ENCODE assay signal across 1 cellular context in the genomic region with DNA sequence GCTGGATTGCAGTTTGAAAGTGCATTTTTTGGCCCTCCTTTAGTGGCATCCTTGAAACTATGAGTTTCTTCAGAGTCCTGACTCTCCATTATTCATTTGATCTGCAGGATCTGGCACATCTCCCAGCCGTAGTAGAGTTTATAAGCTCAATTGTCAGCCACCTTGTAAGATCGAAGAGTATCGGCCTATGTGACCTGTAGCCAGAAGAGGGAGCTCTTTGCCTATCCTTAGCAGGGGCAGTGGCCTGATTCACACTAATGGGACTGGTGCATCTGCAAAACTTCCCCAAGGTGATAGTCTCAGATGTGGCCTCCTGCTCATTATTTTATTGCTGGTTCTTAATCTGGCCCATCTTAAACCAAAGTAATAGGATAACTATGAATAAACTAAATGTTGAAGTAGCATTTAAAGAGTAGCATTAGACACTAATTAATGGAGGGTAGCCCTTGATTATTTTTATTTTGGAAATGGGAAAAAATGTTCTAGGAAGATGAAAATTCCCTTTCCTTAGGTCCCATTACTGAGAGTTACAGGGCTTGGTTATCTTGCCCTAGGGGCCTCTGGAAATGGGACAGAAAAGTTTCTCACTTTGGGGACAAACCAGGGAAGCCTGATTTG.
TF ChIP-seq lines count a peak whose summit lies in the region.

No MANE protein-coding gene starts in this region.

TF ChIP-seq in HEK293, 187 proteins besides CTCF, POLR2A, EP300 and RAD21 (continued from another document):
- TF ChIP-seq, protein P1, sequence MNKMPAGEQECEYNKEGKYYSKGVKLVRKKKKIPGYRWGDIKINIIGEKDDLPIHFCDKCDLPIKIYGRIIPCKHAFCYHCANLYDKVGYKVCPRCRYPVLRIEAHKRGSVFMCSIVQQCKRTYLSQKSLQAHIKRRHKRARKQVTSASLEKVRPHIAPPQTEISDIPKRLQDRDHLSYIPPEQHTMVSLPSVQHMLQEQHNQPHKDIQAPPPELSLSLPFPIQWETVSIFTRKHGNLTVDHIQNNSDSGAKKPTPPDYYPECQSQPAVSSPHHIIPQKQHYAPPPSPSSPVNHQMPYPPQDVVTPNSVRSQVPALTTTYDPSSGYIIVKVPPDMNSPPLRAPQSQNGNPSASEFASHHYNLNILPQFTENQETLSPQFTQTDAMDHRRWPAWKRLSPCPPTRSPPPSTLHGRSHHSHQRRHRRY (tag by site-specific recombination; IDR thresholded peaks at IDR 0.05) = no peak
